8 cellular contexts compared by ENCODE assay signal in genomic region chr5:100852988-100853449, GRCh38. TPM values are rescaled to one million over a fixed set of nuclear protein-coding genes. Genes with fewer than 3 reads are reported as not detected.
DNase-seq lines count a peak whose midpoint lies in the region; ATAC-seq and TF ChIP-seq lines count a peak whose summit lies in the region.

No MANE protein-coding gene starts in this region.

- TF ChIP-seq CTCF in left lung (IDR thresholded peaks at IDR 0.05) (no peak), esophagus muscularis mucosa (IDR thresholded peaks at IDR 0.05) (no peak), RWPE1 (conservative IDR thresholded peaks at IDR 0.05; ENCODE audit: low read depth) (no peak), nephron progenitor cell (IDR thresholded peaks at IDR 0.05) (no peak)

- H3K4me3 ChIP-seq in left lung: no peak overlapping the region
- no peak overlapping the region for H3K4me3 ChIP-seq in esophagus muscularis mucosa

- H3K36me3 ChIP-seq in left lung (peaks cover 0 to 16% of the 10 kb centered on the region in 2 donors), esophagus muscularis mucosa (no peaks in the 10 kb centered on the region)

- peak overlapping the region; percentile 58 to 96 (median 58) for H3K27ac Mint-ChIP-seq in IgD-negative memory B cell
- no peak overlapping the region for H3K27ac Mint-ChIP-seq in nephron progenitor cell

- H3K9me3 Mint-ChIP-seq in IgD-negative memory B cell (no peaks in the 10 kb centered on the region), nephron progenitor cell (no peaks in the 10 kb centered on the region)

- no peaks in the 10 kb centered on the region for H3K27me3 ChIP-seq in left lung
- H3K27me3 ChIP-seq in esophagus muscularis mucosa: no peaks in the 10 kb centered on the region

- 78% methylated on average over 3 of the region's 3 CpGs for WGBS in esophagus muscularis mucosa

- H3K36me3 Mint-ChIP-seq in IgD-negative memory B cell: peaks cover 7% of the 10 kb centered on the region
- no peaks in the 10 kb centered on the region for H3K36me3 Mint-ChIP-seq in nephron progenitor cell (ENCODE audit: low read depth)

- CTCF ChIA-PET in RWPE1 (lab: Yijun Ruan, JAX): interaction anchor here (0.6 kb wide), 1 partner anchor 28 kb away, joined by 3 read pairs; no protein-coding TSS in a partner anchor

- intact Hi-C loops in left lung (cut with DNase I) (no loop called here), esophagus muscularis mucosa (cut with DNase I) (no loop called here)

- TF ChIP-seq EP300 in esophagus muscularis mucosa (IDR thresholded peaks at IDR 0.05): no peak

- POLR2A ChIA-PET in RWPE1 (lab: Yijun Ruan, JAX; ENCODE audit: low non-redundant PET): no interaction called here

- no peak for DNase-seq in left lung
- no peak for DNase-seq in esophagus muscularis mucosa (ENCODE audit: extremely low spot score)
- DNase-seq in RWPE1 (ENCODE audit: low spot score): no peak
- no peak for DNase-seq in nephron progenitor cell
- no peak for DNase-seq in NCI-H82 (lab: John Stamatoyannopoulos, UW)

- ATAC-seq in GM18508 (IDR thresholded peaks at IDR 0.05; ENCODE audit: insufficient read depth, unreplicated experiment) (peak; percentile 92), GM21619 (IDR thresholded peaks at IDR 0.05; ENCODE audit: unreplicated experiment) (peak; percentile 93), left lung (no peak)

- peak overlapping the region; percentile 54 to 87 (median 62) for H3K4me3 Mint-ChIP-seq in IgD-negative memory B cell
- no peak overlapping the region for H3K4me3 Mint-ChIP-seq in nephron progenitor cell

- H3K4me1 ChIP-seq in left lung (peaks cover 0 to 25% of the 10 kb centered on the region in 2 donors), esophagus muscularis mucosa (no peaks in the 10 kb centered on the region)

- H3K4me1 Mint-ChIP-seq in IgD-negative memory B cell: peaks cover 33 to 41% (median 37%) of the 10 kb centered on the region in 3 donors
- no peaks in the 10 kb centered on the region for H3K4me1 Mint-ChIP-seq in nephron progenitor cell

- H3K27me3 Mint-ChIP-seq in IgD-negative memory B cell (no peaks in the 10 kb centered on the region), nephron progenitor cell (ENCODE audit: low read depth, poor library complexity) (no peaks in the 10 kb centered on the region)

- no peak for TF ChIP-seq POLR2A in esophagus muscularis mucosa (IDR thresholded peaks at IDR 0.05; ENCODE audit: low read depth)

- H3K9me3 ChIP-seq in left lung (no peaks in the 10 kb centered on the region), esophagus muscularis mucosa (no peaks in the 10 kb centered on the region)

- peak overlapping the region; percentile 39 to 63 for H3K27ac ChIP-seq in left lung
- H3K27ac ChIP-seq in esophagus muscularis mucosa (replicated peaks in 1 of 4): no peak overlapping the region
- H3K27ac ChIP-seq in RWPE1: no peak overlapping the region

RNA-seq across cellular contexts. Expression of gene ST8SIA4, which starts 50.1 kb away (rescaled TPM):
- 24.2 TPM for polyA plus RNA-seq in IgD-negative memory B cell
- 10 to 100 TPM; 10.2 to 38.5 TPM for total RNA-seq in left lung
- total RNA-seq in esophagus muscularis mucosa: 1 to 10 TPM; 1.5 to 3.3 (median 2.5) TPM

Comparison
In these comparisons a context has a peak if more than half of its experiments do, and no peak if none do; other contexts are left out.
1. H3K27ac ChIP-seq: peak in left lung (2 of 2); none in esophagus muscularis mucosa (0 of 4) and RWPE1 (single experiment).